ENCODE assay signal across 15 cellular contexts in the genomic region with DNA sequence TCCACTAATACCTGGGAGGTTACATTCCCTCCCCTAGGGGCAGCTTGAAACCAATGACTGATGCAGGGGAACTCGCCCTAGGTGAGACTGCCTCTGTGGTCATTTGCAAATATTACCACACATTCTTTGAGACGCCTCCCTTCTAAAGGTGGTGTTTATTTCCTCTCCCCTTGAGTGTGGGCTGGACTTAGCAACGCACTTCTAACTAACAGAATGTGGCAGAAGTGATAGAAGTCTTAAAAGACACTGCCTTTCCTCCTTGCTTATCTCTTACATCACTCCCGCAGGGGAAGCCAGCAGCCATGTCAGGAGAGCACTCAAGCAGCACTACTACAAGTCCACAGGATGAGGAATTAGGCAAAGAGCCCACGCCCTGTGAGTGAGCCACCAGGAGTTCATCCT. TPM values are rescaled to one million over a fixed set of nuclear protein-coding genes. Genes with fewer than 3 reads are reported as not detected.
DNase-seq lines count a peak whose midpoint lies in the region; ATAC-seq and TF ChIP-seq lines count a peak whose summit lies in the region.
"Had no signal": no experiment of that assay in that cellular context is flagged by ENCODE, and none has a peak within 500 bp of the region (broad histone marks: within the 10 kb centered on the region; RNA-seq: fewer than 3 reads in every experiment).

No MANE protein-coding gene starts in this region.

- H3K36me3 Mint-ChIP-seq in CD14-positive monocyte (peaks cover 99 to 100% of the 10 kb centered on the region in 2 donors), activated B cell treated with CpG ODN at 0.5 μM for 24 hours (ENCODE audit: low read depth) (peaks cover 97% of the 10 kb centered on the region), immature natural killer cell (peaks cover 51 to 75% (median 58%) of the 10 kb centered on the region in 3 donors), Calu3 (ENCODE audit: insufficient read depth, unreplicated experiment) (no peaks in the 10 kb centered on the region)

- POLR2A ChIA-PET in activated B cell treated with CpG ODN at 0.5 μM for 24 hours (lab: Charles Lee), result interaction anchor here (0.9 to 17.2 kb wide), 3 partner anchors 14 to 42 kb away, joined by 6 to 662 read pairs (median 7); a partner anchor contains a TSS

- H3K9me3 Mint-ChIP-seq in CD14-positive monocyte, result peaks cover 0 to 3% (median 0%) of the 10 kb centered on the region in 7 donors
- no peaks in the 10 kb centered on the region for H3K9me3 Mint-ChIP-seq in activated B cell treated with CpG ODN at 0.5 μM for 24 hours
- peaks cover 0 to 8% (median 4%) of the 10 kb centered on the region in 6 donors for H3K9me3 Mint-ChIP-seq in immature natural killer cell
- H3K9me3 Mint-ChIP-seq in Calu3 (ENCODE audit: low read depth, unreplicated experiment), result peaks cover 5% of the 10 kb centered on the region

- H3K27ac Mint-ChIP-seq in CD14-positive monocyte (peak overlapping the region in 6 of 7 donors; percentile 11 to 77 (median 70)), activated B cell treated with CpG ODN at 0.5 μM for 24 hours (peak overlapping the region; percentile 76), immature natural killer cell (peak overlapping the region; percentile 86 to 99 (median 93)), Calu3 (ENCODE audit: unreplicated experiment) (no peak overlapping the region)
- H3K27ac Mint-ChIP-seq: nephron had no signal

- peaks cover 45% of the 10 kb centered on the region for H3K4me1 Mint-ChIP-seq in CD14-positive monocyte
- H3K4me1 Mint-ChIP-seq in activated B cell treated with CpG ODN at 0.5 μM for 24 hours, result peaks cover 71% of the 10 kb centered on the region
- H3K4me1 Mint-ChIP-seq in immature natural killer cell, result peaks cover 61 to 73% of the 10 kb centered on the region in 2 donors
- peaks cover 16% of the 10 kb centered on the region for H3K4me1 Mint-ChIP-seq in Calu3 (ENCODE audit: low read depth, unreplicated experiment)

- intact Hi-C loops in CD14-positive monocyte (cut with micrococcal nuclease), result loop anchor here in 1 of 2 donors (5.0 kb wide), 1 partner anchor 39 kb away; no protein-coding TSS in a partner anchor
- intact Hi-C loops in activated B cell treated with CpG ODN at 0.5 μM for 24 hours (cut with micrococcal nuclease), result no loop called here
- intact Hi-C loops in Calu3 (cut with micrococcal nuclease; ENCODE audit: unreplicated experiment), result no loop called here

- no peak overlapping the region for H3K4me3 Mint-ChIP-seq in CD14-positive monocyte
- H3K4me3 Mint-ChIP-seq in activated B cell treated with CpG ODN at 0.5 μM for 24 hours, result no peak overlapping the region
- H3K4me3 Mint-ChIP-seq in immature natural killer cell, result peak overlapping the region; percentile 42 to 71 (median 64)
- no peak overlapping the region for H3K4me3 Mint-ChIP-seq in Calu3 (ENCODE audit: low read depth, unreplicated experiment)
- H3K4me3 Mint-ChIP-seq: nephron had no signal

- DNase-seq in CD14-positive monocyte (ENCODE audit: low spot score), result no peak
- DNase-seq in activated B cell treated with CpG ODN at 0.5 μM for 24 hours, result no peak
- DNase-seq in immature natural killer cell, result peak in 1 of 3 donors; percentile 47
- no peak for DNase-seq in DMS 273 treated with DMSO at 0.1 percent for 48 hours (lab: John Stamatoyannopoulos, UW)
- DNase-seq in Calu3, result no peak
- DNase-seq in COLO829 (ENCODE audit: low spot score), result no peak
- DNase-seq in NCI-H748 (lab: John Stamatoyannopoulos, UW; ENCODE audit: unreplicated experiment), result no peak
- DNase-seq: amniotic stem cell; left lung; NCI-H1048; PC-9; stimulated activated CD4-positive, alpha-beta T cell treated with anti-CD3 and anti-CD28 coated beads, Interleukin-2, amount 100 ng/mL, for 24 hours had no signal

- H3K27me3 Mint-ChIP-seq in CD14-positive monocyte (ENCODE audit: low read depth in 3 of 3) (peaks cover 0 to 5% (median 1%) of the 10 kb centered on the region in 3 donors), activated B cell treated with CpG ODN at 0.5 μM for 24 hours (no peaks in the 10 kb centered on the region), immature natural killer cell (ENCODE audit: low read depth in 3 of 3) (peaks cover 9 to 18% (median 16%) of the 10 kb centered on the region in 3 donors), Calu3 (ENCODE audit: unreplicated experiment) (no peaks in the 10 kb centered on the region)

- no peak for ATAC-seq in activated B cell treated with CpG ODN at 0.5 μM for 24 hours (ENCODE audit: low read depth)
- ATAC-seq: left lung had no signal

- CTCF ChIA-PET in activated B cell treated with CpG ODN at 0.5 μM for 24 hours (lab: Charles Lee), result interaction anchor here (1.3 to 1.4 kb wide), 2 partner anchors 19 to 42 kb away, joined by 4 read pairs; no protein-coding TSS in a partner anchor
- CTCF ChIA-PET in Calu3 (lab: Charles Lee), result no interaction called here

- TF ChIP-seq POLR2A in GM15510 (IDR thresholded peaks at IDR 0.05; ENCODE audit: borderline replicate concordance, extremely low read depth, insufficient read length), result peak; percentile 7

- TF ChIP-seq CTCF in CD14-positive monocyte (IDR thresholded peaks at IDR 0.05) (no peak), activated B cell treated with CpG ODN at 0.5 μM for 24 hours (IDR thresholded peaks at IDR 0.05) (no peak), Calu3 (IDR thresholded peaks at IDR 0.05; ENCODE audit: unreplicated experiment) (no peak)

- no TSS peak for BruUV-seq in Calu3 (replicated peaks; lab: Mats Ljungman, UMichigan)

RNA-seq across cellular contexts. Expression of a gene that starts 14.7 kb away (rescaled TPM):
- polyA plus RNA-seq in CD14-positive monocyte (not detected), immature natural killer cell (not detected)
- total RNA-seq in activated B cell treated with CpG ODN at 0.5 μM for 24 hours (0.93 and 1.2 TPM in 2 replicates), Calu3 (2022) (not detected in 2 replicates)
- total RNA-seq: esophagus muscularis mucosa had no signal

RNA-seq across cellular contexts. Expression of a gene that starts 19.5 kb away (rescaled TPM):
- polyA plus RNA-seq in CD14-positive monocyte (1,000 to 10,000 TPM; 1,019 to 1,153 TPM), immature natural killer cell (100 to 1,000 TPM; 464 to 744 (median 541) TPM)
- total RNA-seq in activated B cell treated with CpG ODN at 0.5 μM for 24 hours (726 and 766 TPM in 2 replicates), Calu3 (2022) (not detected in 2 replicates)

Comparison
In these comparisons a context has a peak if more than half of its experiments do, and no peak if none do; other contexts are left out.
1. H3K4me3 Mint-ChIP-seq: peak in immature natural killer cell (5 of 5); none in CD14-positive monocyte (0 of 2), activated B cell treated with CpG ODN at 0.5 μM for 24 hours (single experiment) and Calu3 (single experiment).
2. RNA of a gene that starts 19.5 kb away (total RNA-seq): 726 to 766 TPM in activated B cell treated with CpG ODN at 0.5 μM for 24 hours; not detected in Calu3; every median in the first group is over 100 times any median in the second.